9 cellular contexts compared by ENCODE assay signal in genomic region chr5:170216262-170216864, GRCh38. TPM values are rescaled to one million over a fixed set of nuclear protein-coding genes. Genes with fewer than 3 reads are reported as not detected.
DNase-seq lines count a peak whose midpoint lies in the region; ATAC-seq, FAIRE-seq and TF ChIP-seq lines count a peak whose summit lies in the region.
"Had no signal": no experiment of that assay in that cellular context is flagged by ENCODE, and none has a peak within 500 bp of the region (broad histone marks: within the 10 kb centered on the region; RNA-seq: fewer than 3 reads in every experiment).

No MANE protein-coding gene starts in this region.

- no peak overlapping the region for H4K8ac ChIP-seq in H9 (replicated peaks; ENCODE audit: insufficient read length, low read depth, low read length)

- no peaks in the 10 kb centered on the region for H3K79me1 ChIP-seq in H9 (ENCODE audit: insufficient read depth, low read depth, low read length, poor library complexity, severe bottlenecking)

- peak; percentile 94 to 99 for TF ChIP-seq RAD21 in A549 (conservative IDR thresholded peaks at IDR 0.05 in 1 of 2, IDR thresholded peaks at IDR 0.05 in 1 of 2)

- H3K9me3 Mint-ChIP-seq in H9, result no peaks in the 10 kb centered on the region; a peak in 1 of 5 replicates
- H3K9me3 Mint-ChIP-seq in neural progenitor cell, result no peaks in the 10 kb centered on the region
- H3K9me3 Mint-ChIP-seq in activated T-cell treated with anti-CD3 and anti-CD28 coated beads, Interleukin-2, amount 50 U/mL, for 24 hours, result no peaks in the 10 kb centered on the region
- H3K9me3 Mint-ChIP-seq: activated naive CD8-positive, alpha-beta T cell treated with anti-CD3 and anti-CD28 coated beads, Interleukin-2, amount 10 ng/mL, durations not matched to agents 7 days and 5 days had no signal

- peak; percentile 81 to 92 for ATAC-seq in A549

- peak; percentile 84 for TF ChIP-seq CTCF in A549 (IDR thresholded peaks at IDR 0.05)
- TF ChIP-seq CTCF in H9 (conservative IDR thresholded peaks at IDR 0.05), result peak; percentile 81
- TF ChIP-seq CTCF in neural progenitor cell (IDR thresholded peaks at IDR 0.05), result peak; percentile 82
- TF ChIP-seq CTCF in transverse colon (IDR thresholded peaks at IDR 0.05), result peak in 2 of 5 experiments; percentile 19 to 25

- H3K27me3 ChIP-seq in H9 (ENCODE audit: insufficient read depth, low read length) (peaks cover 2% of the 10 kb centered on the region; the same call in 1 of the 2 replicates), neural progenitor cell (peaks cover 41% of the 10 kb centered on the region), transverse colon (no peaks in the 10 kb centered on the region)

- peaks cover 11% of the 10 kb centered on the region for H3F3A ChIP-seq in neural progenitor cell (ENCODE audit: low read depth)

- H2BK12ac ChIP-seq in H9 (ENCODE audit: insufficient read length, low read depth, low read length), result no peak overlapping the region

- H2AFZ ChIP-seq in H9 (ENCODE audit: low read length), result no peak overlapping the region
- H2AFZ ChIP-seq in neural progenitor cell (replicated peaks), result peak overlapping the region; percentile 66

- POLR2A ChIA-PET in A549 (lab: Yijun Ruan, JAX), result no interaction called here

- intact Hi-C loops in transverse colon (cut with DNase I; ENCODE audit: low total_unique reads), result no loop called here

- no peak for TF ChIP-seq POLR2A in A549 (IDR thresholded peaks at IDR 0.05; ENCODE audit: low read length)
- TF ChIP-seq POLR2A in transverse colon (IDR thresholded peaks at IDR 0.05), result no peak

- no peak overlapping the region for H3K9ac ChIP-seq in H9 (ENCODE audit: extremely low read depth, insufficient read length, low read length)
- no peak overlapping the region for H3K9ac ChIP-seq in neural progenitor cell

- H3K4me1 ChIP-seq in A549 (peaks cover 33% of the 10 kb centered on the region), H9 (ENCODE audit: insufficient read depth, low read length) (no peaks in the 10 kb centered on the region; the same call in 1 of the 2 replicates), neural progenitor cell (peaks cover 28% of the 10 kb centered on the region), transverse colon (peaks cover 0 to 5% (median 2%) of the 10 kb centered on the region in 4 donors)

- H2BK120ac ChIP-seq in H9 (ENCODE audit: low read depth, low read length, poor library complexity, severe bottlenecking), result no peak overlapping the region

- H3K56ac ChIP-seq in H9 (ENCODE audit: insufficient read length, low read depth, low read length), result no peak overlapping the region

- DNase-seq in A549 (ENCODE audit: low read depth in 1 of 2, low spot score in 1 of 2) (peak; percentile 73 to 77), H9 (no peak), NOMO-1 treated with DMSO at 0.1 percent for 48 hours (lab: John Stamatoyannopoulos, UW; ENCODE audit: unreplicated experiment) (peak; percentile 60), dermis blood vessel endothelial cell (peak; percentile 87), neural progenitor cell (ENCODE audit: low spot score) (peak; percentile 83), transverse colon (no peak)
- no peak for DNase-seq in activated effector memory CD4-positive, alpha-beta T cell treated with anti-CD3 and anti-CD28 coated beads, Interleukin-2, amount 50 U/mL, for 16 hours
- DNase-seq in activated T-cell treated with anti-CD3 and anti-CD28 coated beads, Interleukin-2, amount 50 U/mL, for 24 hours, result no peak
- DNase-seq: activated naive CD8-positive, alpha-beta T cell treated with anti-CD3 and anti-CD28 coated beads, Interleukin-2, amount 10 ng/mL, durations not matched to agents 7 days and 5 days had no signal

- H3K4me3 Mint-ChIP-seq in H9, result no peak overlapping the region
- no peak overlapping the region for H3K4me3 Mint-ChIP-seq in neural progenitor cell
- no peak overlapping the region for H3K4me3 Mint-ChIP-seq in activated T-cell treated with anti-CD3 and anti-CD28 coated beads, Interleukin-2, amount 50 U/mL, for 24 hours
- H3K4me3 Mint-ChIP-seq: activated naive CD8-positive, alpha-beta T cell treated with anti-CD3 and anti-CD28 coated beads, Interleukin-2, amount 10 ng/mL, durations not matched to agents 7 days and 5 days had no signal

- no peak overlapping the region for H3K14ac ChIP-seq in H9 (ENCODE audit: insufficient read depth, low read length)

- in situ Hi-C loops in transverse colon (cut with MboI; ENCODE audit: low pct_ligation_motif_present in 1 of 4, low pct_unique_long_range_greater_than_20kb in 1 of 4, low sequenced_read_pairs in 3 of 4), result no loop called here

- H3K4ac ChIP-seq in H9 (ENCODE audit: low read depth, low read length), result no peak overlapping the region

- FAIRE-seq in A549 (lab: Jason Lieb, UNC), result peak; percentile 54

- H3K23me2 ChIP-seq in H9 (ENCODE audit: insufficient read length, low read depth, low read length, poor library complexity, severe bottlenecking), result no peaks in the 10 kb centered on the region

- H3K4me2 ChIP-seq in A549 (no peak overlapping the region), H9 (ENCODE audit: insufficient read depth, insufficient read length, low read length) (no peak overlapping the region), neural progenitor cell (no peak overlapping the region)

- H3K27ac Mint-ChIP-seq in H9 (no peak overlapping the region), neural progenitor cell (no peak overlapping the region)
- H3K27ac Mint-ChIP-seq in activated T-cell treated with anti-CD3 and anti-CD28 coated beads, Interleukin-2, amount 50 U/mL, for 24 hours, result no peak overlapping the region
- H3K27ac Mint-ChIP-seq: activated naive CD8-positive, alpha-beta T cell treated with anti-CD3 and anti-CD28 coated beads, Interleukin-2, amount 10 ng/mL, durations not matched to agents 7 days and 5 days had no signal

- no peak overlapping the region for H3K23ac ChIP-seq in H9 (ENCODE audit: insufficient read length, low read depth, low read length)

- no peak overlapping the region for H2BK20ac ChIP-seq in H9 (ENCODE audit: low read depth, low read length, poor library complexity, severe bottlenecking)

- no peak overlapping the region for H4K5ac ChIP-seq in H9 (ENCODE audit: insufficient read length, low read depth, low read length)

- H2BK5ac ChIP-seq in H9 (ENCODE audit: insufficient read length, low read length), result no peak overlapping the region

- H4K20me1 ChIP-seq in H9 (ENCODE audit: control insufficient read depth, insufficient read depth, insufficient read length) (no peaks in the 10 kb centered on the region), neural progenitor cell (ENCODE audit: low read depth) (no peaks in the 10 kb centered on the region)

- H3K27ac ChIP-seq in A549 (no peak overlapping the region), H9 (ENCODE audit: insufficient read length, low read depth, low read length) (no peak overlapping the region), neural progenitor cell (no peak overlapping the region), transverse colon (no peak overlapping the region)

- H3K36me3 ChIP-seq in neural progenitor cell (no peaks in the 10 kb centered on the region), transverse colon (no peaks in the 10 kb centered on the region)

- H3K9me3 ChIP-seq in A549 (no peaks in the 10 kb centered on the region), H9 (ENCODE audit: control insufficient read depth, low read depth, low read length) (no peaks in the 10 kb centered on the region), neural progenitor cell (ENCODE audit: low read depth) (no peaks in the 10 kb centered on the region), transverse colon (no peaks in the 10 kb centered on the region)

- H3K27me3 Mint-ChIP-seq in H9 (ENCODE audit: low read depth) (peaks cover 3% of the 10 kb centered on the region; the same call in 1 of the 2 replicates), neural progenitor cell (ENCODE audit: insufficient read depth, low read depth) (peaks cover 10% of the 10 kb centered on the region)
- H3K27me3 Mint-ChIP-seq in activated T-cell treated with anti-CD3 and anti-CD28 coated beads, Interleukin-2, amount 50 U/mL, for 24 hours, result no peaks in the 10 kb centered on the region

- H3K4me1 Mint-ChIP-seq in H9, result peaks cover 17 to 18% of the 10 kb centered on the region in 2 experiments
- peaks cover 22% of the 10 kb centered on the region for H3K4me1 Mint-ChIP-seq in neural progenitor cell
- H3K4me1 Mint-ChIP-seq in activated T-cell treated with anti-CD3 and anti-CD28 coated beads, Interleukin-2, amount 50 U/mL, for 24 hours (ENCODE audit: low read depth), result no peaks in the 10 kb centered on the region
- H3K4me1 Mint-ChIP-seq: activated naive CD8-positive, alpha-beta T cell treated with anti-CD3 and anti-CD28 coated beads, Interleukin-2, amount 10 ng/mL, durations not matched to agents 7 days and 5 days had no signal

- H4K91ac ChIP-seq in H9 (ENCODE audit: insufficient read length, low read depth, low read length), result no peak overlapping the region

- H3T11ph ChIP-seq in H9 (ENCODE audit: low read length), result no peak overlapping the region

- H3K4me3 ChIP-seq in A549 (no peak overlapping the region), neural progenitor cell (no peak overlapping the region), transverse colon (no peak overlapping the region)

- H2AK5ac ChIP-seq in H9 (ENCODE audit: insufficient read length, low read length), result no peak overlapping the region

- no peak overlapping the region for H3K18ac ChIP-seq in H9 (ENCODE audit: insufficient read length, low read depth, low read length)

- H3K36me3 Mint-ChIP-seq in H9 (ENCODE audit: insufficient read depth in 1 of 3, low read depth in 3 of 3) (no peaks in the 10 kb centered on the region), neural progenitor cell (no peaks in the 10 kb centered on the region)
- no peaks in the 10 kb centered on the region for H3K36me3 Mint-ChIP-seq in activated T-cell treated with anti-CD3 and anti-CD28 coated beads, Interleukin-2, amount 50 U/mL, for 24 hours (ENCODE audit: low read depth)
- H3K36me3 Mint-ChIP-seq: activated naive CD8-positive, alpha-beta T cell treated with anti-CD3 and anti-CD28 coated beads, Interleukin-2, amount 10 ng/mL, durations not matched to agents 7 days and 5 days had no signal

- CTCF ChIA-PET in A549 (lab: Yijun Ruan, JAX), result interaction anchor here (0.7 to 3.3 kb wide), 36 partner anchors 10 to 522 kb away, joined by 3 to 75 read pairs (median 4); partner anchors contain the start of genes INSYN2B and LCP2

- H2BK15ac ChIP-seq in H9 (ENCODE audit: low read depth, low read length), result no peak overlapping the region

- H3K79me2 ChIP-seq in H9 (ENCODE audit: insufficient read depth, low read length), result no peaks in the 10 kb centered on the region
- no peaks in the 10 kb centered on the region for H3K79me2 ChIP-seq in neural progenitor cell (ENCODE audit: low read depth)

- TF ChIP-seq EP300 in A549 (IDR thresholded peaks at IDR 0.05) (no peak), transverse colon (IDR thresholded peaks at IDR 0.05; ENCODE audit: low read depth) (no peak)

RNA-seq across cellular contexts. Expression of gene C5orf58, which starts 16.4 kb away (rescaled TPM):
- not detected in 2 replicates for polyA plus RNA-seq in A549 (2011; rRNA removed)
- not detected in 2 replicates for polyA plus RNA-seq in A549 (2012; cell fraction: cytosol; rRNA removed)
- 0.06 TPM in 1 of 2 replicates, not detected in the other for polyA plus RNA-seq in A549 (2012; cell fraction: nucleus; rRNA removed)
- not detected in 3 replicates for polyA plus RNA-seq in A549 (2017; fragmentation: RNase III; extraction: RNeasy Plus Mini Kit Qiagen cat#74134 plus additional on column Dnase treatment)
- polyA minus RNA-seq in A549 (2011; rRNA and poly(A)+ RNA removed), result not detected in 2 replicates
- 0.90 and 1.4 TPM in 2 replicates for total RNA-seq in H9 (2021)
- total RNA-seq in dermis blood vessel endothelial cell, result not detected in 2 replicates
- not detected in 2 replicates for total RNA-seq in neural progenitor cell (ENCODE audit: low replicate concordance)
- total RNA-seq in transverse colon, result under 1 TPM in 1 of 4 donors, not detected in 3; 0.79 TPM
- total RNA-seq: activated naive CD8-positive, alpha-beta T cell treated with anti-CD3 and anti-CD28 coated beads, Interleukin-2, amount 10 ng/mL, durations not matched to agents 7 days and 5 days had no signal

Comparison
In these comparisons a context has a peak if more than half of its experiments do, and no peak if none do; other contexts are left out.
1. DNase-seq: peak in A549 (2 of 2), NOMO-1 treated with DMSO at 0.1 percent for 48 hours (single experiment), dermis blood vessel endothelial cell (single experiment) and neural progenitor cell (single experiment); none in H9 (single experiment), activated effector memory CD4-positive, alpha-beta T cell treated with anti-CD3 and anti-CD28 coated beads, Interleukin-2, amount 50 U/mL, for 16 hours (single experiment), transverse colon (single experiment) and activated T-cell treated with anti-CD3 and anti-CD28 coated beads, Interleukin-2, amount 50 U/mL, for 24 hours (single experiment).